In genomic region chr17:1725642-1726511, GRCh38 we compare ENCODE assay signal across 9 cellular contexts. TPM values are rescaled to one million over a fixed set of nuclear protein-coding genes. Genes with fewer than 3 reads are reported as not detected.
DNase-seq lines count a peak whose midpoint lies in the region; ATAC-seq and TF ChIP-seq lines count a peak whose summit lies in the region.
"Had no signal": no experiment of that assay in that cellular context is flagged by ENCODE, and none has a peak within 500 bp of the region (broad histone marks: within the 10 kb centered on the region; RNA-seq: fewer than 3 reads in every experiment).

No MANE protein-coding gene starts in this region.

- CTCF ChIA-PET in Panc1 (lab: Charles Lee) = interaction anchor here (0.6 kb wide), 1 partner anchor 256 kb away, joined by 3 read pairs; no protein-coding TSS in a partner anchor

- peak overlapping the region; percentile 95 for H3K27ac ChIP-seq in DOHH2 (ENCODE audit: low read depth, low read length)
- peak overlapping the region; percentile 74 for H3K27ac ChIP-seq in Panc1 (ENCODE audit: low read length)
- H3K27ac ChIP-seq in esophagus muscularis mucosa (replicated peaks in 1 of 4) = peak overlapping the region in 3 of 4 donors; percentile 85 to 89 (median 85)

- TF ChIP-seq EP300 in esophagus muscularis mucosa (IDR thresholded peaks at IDR 0.05) = no peak

- intact Hi-C loops in Panc1 (cut with micrococcal nuclease; ENCODE audit: unreplicated experiment) = no loop called here
- intact Hi-C loops in esophagus muscularis mucosa (cut with DNase I) = no loop called here
- intact Hi-C loops in posterior vena cava (cut with DNase I) = loop anchor here (2.0 to 10.0 kb wide), 3 partner anchors 37 to 139 kb away; partner anchors contain the start of gene SERPINF1 (in 1 of the 2)

- BruUV-seq in Panc1 (replicated peaks; lab: Mats Ljungman, UMichigan) = TSS peak; percentile 55

- 95% methylated on average over 32 of the region's 54 CpGs for WGBS in esophagus muscularis mucosa

- H3K79me2 ChIP-seq in DOHH2 (ENCODE audit: control insufficient read depth, low read length) = peaks cover 61% of the 10 kb centered on the region

- no peak for DNase-seq in Panc1 (ENCODE audit: low read depth, low spot score)
- DNase-seq in esophagus muscularis mucosa (ENCODE audit: extremely low spot score) = no peak
- peak; percentile 78 for DNase-seq in posterior vena cava (ENCODE audit: low spot score)
- DNase-seq in NCI-H446 (lab: John Stamatoyannopoulos, UW) = no peak
- no peak for DNase-seq in inferior parietal cortex (ENCODE audit: extremely low spot score)
- no peak for DNase-seq in stimulated activated CD4-positive, alpha-beta T cell treated with anti-CD3 and anti-CD28 coated beads, Interleukin-2, amount 100 ng/mL, for 48 hours

- peak overlapping the region; percentile 61 for H3K4me2 ChIP-seq in DOHH2 (ENCODE audit: low read length)

- H3K4me3 ChIP-seq in DOHH2 (ENCODE audit: low read length) (peak overlapping the region; percentile 68), Panc1 (ENCODE audit: low read depth in 2 of 2, low read length in 2 of 2) (peak overlapping the region; percentile 53 to 61), esophagus muscularis mucosa (peak overlapping the region; percentile 74 to 94 (median 84))

- in situ Hi-C loops in Panc1 (cut with HindIII; ENCODE audit: low pct_unique_long_range_greater_than_20kb, low sequenced_read_pairs) = no loop called here

- ATAC-seq in Panc1 (no peak), HG03378 (IDR thresholded peaks at IDR 0.05; ENCODE audit: unreplicated experiment) (no peak)

- H3F3A ChIP-seq in DOHH2 (ENCODE audit: control insufficient read depth, insufficient read depth) = peaks cover 29% of the 10 kb centered on the region

- H3K4me1 ChIP-seq in DOHH2 (ENCODE audit: control insufficient read depth, low read length) (peaks cover 91% of the 10 kb centered on the region), Panc1 (ENCODE audit: control insufficient read depth, insufficient read depth, low read length) (peaks cover 3% of the 10 kb centered on the region), esophagus muscularis mucosa (peaks cover 41 to 86% (median 73%) of the 10 kb centered on the region in 4 donors)

- no peak for TF ChIP-seq POLR2A in esophagus muscularis mucosa (IDR thresholded peaks at IDR 0.05; ENCODE audit: low read depth)

- peaks cover 46% of the 10 kb centered on the region for H3K36me3 ChIP-seq in DOHH2 (ENCODE audit: control insufficient read depth, low read length)
- no peaks in the 10 kb centered on the region for H3K36me3 ChIP-seq in Panc1 (ENCODE audit: control insufficient read depth, insufficient read depth, low read length)
- peaks cover 9 to 45% (median 36%) of the 10 kb centered on the region in 4 donors for H3K36me3 ChIP-seq in esophagus muscularis mucosa

- no peak for TF ChIP-seq CTCF in DOHH2 (IDR thresholded peaks at IDR 0.05; ENCODE audit: low read depth, low read length, poor library complexity, severe bottlenecking)
- no peak for TF ChIP-seq CTCF in Panc1 (IDR thresholded peaks at IDR 0.05)
- no peak for TF ChIP-seq CTCF in esophagus muscularis mucosa (IDR thresholded peaks at IDR 0.05)

- POLR2A ChIA-PET in Panc1 (lab: Charles Lee) = interaction anchor here (0.6 to 0.7 kb wide), 2 partner anchors 49 to 135 kb away, joined by 4 to 5 read pairs; no protein-coding TSS in a partner anchor

- H3K27me3 ChIP-seq in DOHH2 (ENCODE audit: control insufficient read depth, low read length) = no peaks in the 10 kb centered on the region
- H3K27me3 ChIP-seq in Panc1 (ENCODE audit: control insufficient read depth, insufficient read depth, low read length) = no peaks in the 10 kb centered on the region
- no peaks in the 10 kb centered on the region for H3K27me3 ChIP-seq in esophagus muscularis mucosa

- H3K9me3 ChIP-seq in DOHH2 (ENCODE audit: control insufficient read depth, insufficient read depth, low read length) (no peaks in the 10 kb centered on the region), Panc1 (ENCODE audit: control insufficient read depth, insufficient read depth, low read depth, low read length) (no peaks in the 10 kb centered on the region), esophagus muscularis mucosa (no peaks in the 10 kb centered on the region)

- no peaks in the 10 kb centered on the region for H3K9me2 ChIP-seq in DOHH2 (replicated peaks; ENCODE audit: control insufficient read depth, low read length)

- no peaks in the 10 kb centered on the region for H4K20me1 ChIP-seq in DOHH2 (ENCODE audit: control insufficient read depth, insufficient read depth, low read depth, low read length)

RNA-seq across cellular contexts. Expression of gene WDR81, which starts 1.4 kb away (rescaled TPM):
- total RNA-seq in Panc1 (2021; ENCODE audit: unreplicated experiment) (29.5 TPM), esophagus muscularis mucosa (10 to 100 TPM; 25.7 to 40.8 (median 32.1) TPM), posterior vena cava (10 to 100 TPM; 26.3 to 30.8 TPM)
- polyA plus RNA-seq in Panc1 (2012; ENCODE audit: insufficient read length) = 36.4 TPM

RNA-seq across cellular contexts. Expression of gene TLCD2, which starts 15.7 kb away (rescaled TPM):
- 7.0 TPM for total RNA-seq in Panc1 (2021; ENCODE audit: unreplicated experiment)
- 3.0 TPM for polyA plus RNA-seq in Panc1 (2012; ENCODE audit: insufficient read length)
- total RNA-seq in esophagus muscularis mucosa = 1 to 10 TPM; 4.6 to 7.7 (median 5.5) TPM
- total RNA-seq in posterior vena cava = 1 to 10 TPM; 7.6 to 8.2 TPM

RNA-seq across cellular contexts. Expression of gene SERPINF2, which starts 16.8 kb away (rescaled TPM):
- total RNA-seq in Panc1 (2021; ENCODE audit: unreplicated experiment) (0.77 TPM), esophagus muscularis mucosa (1 to 10 TPM; 2.4 to 7.5 (median 3.4) TPM), posterior vena cava (10 to 100 TPM; 40.7 to 41.7 TPM)
- polyA plus RNA-seq in Panc1 (2012; ENCODE audit: insufficient read length) = 1.3 TPM
- total RNA-seq: NCI-H460 had no signal

RNA-seq across cellular contexts. Expression of gene SERPINF1, which starts 36.0 kb away (rescaled TPM):
- 4.6 TPM for total RNA-seq in Panc1 (2021; ENCODE audit: unreplicated experiment)
- polyA plus RNA-seq in Panc1 (2012; ENCODE audit: insufficient read length) = 10.1 TPM
- total RNA-seq in esophagus muscularis mucosa = 100 to 1,000 TPM; 177 to 464 (median 330) TPM
- 1,000 to 10,000 TPM in 1 of 2 donors, 100 to 1,000 TPM in 1; 710 to 1,223 TPM for total RNA-seq in posterior vena cava
- total RNA-seq: NCI-H460 had no signal

RNA-seq across cellular contexts. Expression of gene PRPF8, which starts 41.2 kb away (rescaled TPM):
- total RNA-seq in Panc1 (2021; ENCODE audit: unreplicated experiment) = 296 TPM
- 473 TPM for polyA plus RNA-seq in Panc1 (2012; ENCODE audit: insufficient read length)
- 100 to 1,000 TPM; 141 to 187 (median 163) TPM for total RNA-seq in esophagus muscularis mucosa
- total RNA-seq in posterior vena cava = 100 to 1,000 TPM; 173 to 190 TPM

Comparison
In these comparisons a context has a peak if more than half of its experiments do, and no peak if none do; other contexts are left out.
1. RNA of gene SERPINF2, which starts 16.8 kb away (total RNA-seq): 40.7 to 41.7 TPM in posterior vena cava; 2.4 to 7.5 TPM in esophagus muscularis mucosa and 0.77 TPM in Panc1 (single experiment); every median in the first group is over 4 times any median in the second.
2. intact Hi-C loops: an anchor here in posterior vena cava (2.0 to 10.0 kb wide); none called in Panc1 and esophagus muscularis mucosa.
3. Peak in every context shown above with its lines, with median percentiles within 50 percentile points of each other: H3K27ac ChIP-seq and H3K4me3 ChIP-seq.